Comparison of ENCODE assay signal across 1 cellular context in the genomic region with DNA sequence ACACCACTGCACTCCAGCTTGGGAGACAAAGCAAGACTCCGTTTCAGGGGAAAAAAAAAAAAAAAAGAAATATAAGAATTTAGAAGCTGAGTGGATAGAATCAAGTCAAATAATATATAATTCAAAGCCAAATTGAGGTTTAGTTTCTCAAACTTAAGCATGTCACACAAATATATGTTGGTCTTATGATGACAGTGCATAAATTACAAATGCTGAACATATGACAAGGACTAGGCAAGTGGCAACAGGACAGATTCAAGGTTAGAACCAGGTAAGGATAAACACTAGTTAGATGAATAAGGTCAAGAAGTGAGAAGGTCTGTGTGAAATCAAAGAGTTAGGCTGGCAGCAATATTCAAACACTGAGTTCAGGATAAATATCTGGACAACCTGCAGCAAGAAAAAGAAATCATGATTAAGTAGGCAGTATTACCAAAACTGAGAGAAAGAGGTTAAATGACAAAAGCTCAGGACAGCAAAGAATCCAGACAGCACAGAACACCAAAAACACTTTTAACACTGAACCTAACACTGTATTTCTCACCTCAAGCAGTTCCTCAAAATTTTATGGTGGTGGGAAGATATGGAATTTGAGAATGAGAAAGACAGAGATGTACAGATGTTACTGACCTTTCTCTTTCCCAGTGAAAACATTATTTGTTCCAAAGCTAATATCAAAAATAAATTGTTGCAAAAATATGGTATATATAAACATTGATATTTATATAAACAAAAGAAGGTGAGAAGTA.
TF ChIP-seq lines count a peak whose summit lies in the region.

No MANE protein-coding gene starts in this region.

TF ChIP-seq in GM23338, 12 proteins besides CTCF, POLR2A, EP300 and RAD21:
- no peak for TF ChIP-seq POLR2AphosphoS5 (IDR thresholded peaks at IDR 0.05; ENCODE audit: low read depth)
- TF ChIP-seq ZNF114 (CRISPR knock-in tag; IDR thresholded peaks at IDR 0.05): no peak
- TF ChIP-seq NANOG (IDR thresholded peaks at IDR 0.05; ENCODE audit: borderline replicate concordance): no peak
